In genomic region chr16:11181242-11181888, GRCh38 we compare ENCODE assay signal across 15 cellular contexts.
DNase-seq lines count a peak whose midpoint lies in the region; ATAC-seq and TF ChIP-seq lines count a peak whose summit lies in the region.
"Had no signal": no experiment of that assay in that cellular context is flagged by ENCODE, and none has a peak within 500 bp of the region (broad histone marks: within the 10 kb centered on the region; RNA-seq: fewer than 3 reads in every experiment).

No MANE protein-coding gene starts in this region.

- H3K4me3 ChIP-seq in DND-41 (ENCODE audit: low read depth in 1 of 2, low read length in 2 of 2) (no peak overlapping the region), GM23338 (no peak overlapping the region)
- H3K4me3 ChIP-seq: cardiac muscle cell, mucosa of descending colon, PC-9 had no signal

- H2AFZ ChIP-seq in DND-41 (ENCODE audit: low read depth, low read length) (no peak overlapping the region), GM23338 (no peak overlapping the region)
- H2AFZ ChIP-seq: PC-9 had no signal

- no peaks in the 10 kb centered on the region for H3F3A ChIP-seq in GM23338 (replicated peaks; ENCODE audit: low read depth)

- H3K4me2 ChIP-seq in DND-41 (ENCODE audit: insufficient read depth, low read length) (no peak overlapping the region), GM23338 (no peak overlapping the region)
- H3K4me2 ChIP-seq: PC-9 had no signal

- peaks cover 25% of the 10 kb centered on the region for H3K4me1 Mint-ChIP-seq in GM23338
- peaks cover 25% of the 10 kb centered on the region for H3K4me1 Mint-ChIP-seq in activated naive CD8-positive, alpha-beta T cell treated with anti-CD3 and anti-CD28 coated beads for 36 hours
- H3K4me1 Mint-ChIP-seq in neural crest cell = no peaks in the 10 kb centered on the region

- no peaks in the 10 kb centered on the region for H3K9me3 ChIP-seq in DND-41 (ENCODE audit: insufficient read depth, low read length, severe bottlenecking)
- H3K9me3 ChIP-seq: mucosa of descending colon had no signal

- H3K4me3 Mint-ChIP-seq in GM23338 (no peak overlapping the region), neural crest cell (no peak overlapping the region)
- no peak overlapping the region for H3K4me3 Mint-ChIP-seq in activated naive CD8-positive, alpha-beta T cell treated with anti-CD3 and anti-CD28 coated beads for 36 hours
- H3K4me3 Mint-ChIP-seq: activated naive CD4-positive, alpha-beta T cell treated with anti-CD3 and anti-CD28 coated beads, Interleukin-2, amount 50 U/mL, for 24 hours had no signal

- H3K9me3 Mint-ChIP-seq in GM23338 (no peaks in the 10 kb centered on the region), neural crest cell (no peaks in the 10 kb centered on the region)
- no peaks in the 10 kb centered on the region for H3K9me3 Mint-ChIP-seq in activated naive CD8-positive, alpha-beta T cell treated with anti-CD3 and anti-CD28 coated beads for 36 hours
- H3K9me3 Mint-ChIP-seq: activated naive CD4-positive, alpha-beta T cell treated with anti-CD3 and anti-CD28 coated beads, Interleukin-2, amount 50 U/mL, for 24 hours had no signal

- H3K27me3 ChIP-seq in DND-41 (ENCODE audit: insufficient read depth, low read length, poor library complexity) (no peaks in the 10 kb centered on the region), GM23338 (ENCODE audit: insufficient read depth) (no peaks in the 10 kb centered on the region)
- H3K27me3 ChIP-seq: cardiac muscle cell had no signal

- DNase-seq in DND-41 (no peak), GM23338 (ENCODE audit: low spot score) (no peak), neural crest cell (ENCODE audit: low read depth, low spot score) (no peak), NCI-H69 (lab: John Stamatoyannopoulos, UW) (no peak), GM19238 (ENCODE audit: insufficient read length, low spot score) (no peak)
- no peak for DNase-seq in activated naive CD8-positive, alpha-beta T cell treated with anti-CD3 and anti-CD28 coated beads for 36 hours
- DNase-seq: effector CD4-positive, alpha-beta T cell; left cardiac atrium; NCI-H1048; NCI-H526 treated with DMSO at 0.1 percent for 48 hours; PC-9 had no signal

- peaks cover 20% of the 10 kb centered on the region for H3K4me1 ChIP-seq in DND-41 (ENCODE audit: insufficient read depth, low read length)
- H3K4me1 ChIP-seq in GM23338 (ENCODE audit: insufficient read depth) = peaks cover 9% of the 10 kb centered on the region; the same call in 1 of the 2 replicates

- no peaks in the 10 kb centered on the region for H3K9me2 ChIP-seq in GM23338 (ENCODE audit: insufficient read depth)

- H3K27me3 Mint-ChIP-seq in GM23338 (ENCODE audit: insufficient read depth, low read depth, poor library complexity) (peaks cover 7% of the 10 kb centered on the region), neural crest cell (ENCODE audit: low read depth) (no peaks in the 10 kb centered on the region)
- no peaks in the 10 kb centered on the region for H3K27me3 Mint-ChIP-seq in activated naive CD8-positive, alpha-beta T cell treated with anti-CD3 and anti-CD28 coated beads for 36 hours
- H3K27me3 Mint-ChIP-seq: activated naive CD4-positive, alpha-beta T cell treated with anti-CD3 and anti-CD28 coated beads, Interleukin-2, amount 50 U/mL, for 24 hours had no signal

- TF ChIP-seq CTCF in DND-41 (IDR thresholded peaks at IDR 0.05; ENCODE audit: borderline replicate concordance, extremely low read depth, low read length, poor library complexity, severe bottlenecking) (no peak), GM23338 (conservative IDR thresholded peaks at IDR 0.05; ENCODE audit: low read depth in 2 of 2) (no peak), neural crest cell (conservative IDR thresholded peaks at IDR 0.05) (no peak)

- H3K27ac ChIP-seq in DND-41 (ENCODE audit: low read length) (peak overlapping the region; percentile 62), GM23338 (ENCODE audit: low read depth) (no peak overlapping the region)
- H3K27ac ChIP-seq: cardiac muscle cell, PC-9 had no signal

- no peak overlapping the region for H3K27ac Mint-ChIP-seq in GM23338
- H3K27ac Mint-ChIP-seq in activated naive CD8-positive, alpha-beta T cell treated with anti-CD3 and anti-CD28 coated beads for 36 hours = peak overlapping the region; percentile 48
- H3K27ac Mint-ChIP-seq in neural crest cell (ENCODE audit: unreplicated experiment) = peak overlapping the region; percentile 57

- H3K36me3 Mint-ChIP-seq in GM23338 (ENCODE audit: low read depth) (no peaks in the 10 kb centered on the region), neural crest cell (ENCODE audit: low read depth) (no peaks in the 10 kb centered on the region)
- H3K36me3 Mint-ChIP-seq in activated naive CD8-positive, alpha-beta T cell treated with anti-CD3 and anti-CD28 coated beads for 36 hours = peaks cover 2% of the 10 kb centered on the region

- H4K20me1 ChIP-seq in DND-41 (ENCODE audit: insufficient read depth, low read length) = no peaks in the 10 kb centered on the region
- no peaks in the 10 kb centered on the region for H4K20me1 ChIP-seq in GM23338 (replicated peaks; ENCODE audit: insufficient read depth)

- peaks cover 38% of the 10 kb centered on the region for H3K36me3 ChIP-seq in DND-41 (ENCODE audit: insufficient read depth, low read length)
- no peaks in the 10 kb centered on the region for H3K36me3 ChIP-seq in GM23338 (ENCODE audit: insufficient read depth)
- H3K36me3 ChIP-seq: cardiac muscle cell had no signal

- no peak for ATAC-seq in DND-41 (ENCODE audit: insufficient read depth, low read depth)
- peak; percentile 37 for ATAC-seq in GM23338
- ATAC-seq in GM19463 (IDR thresholded peaks at IDR 0.05; ENCODE audit: unreplicated experiment) = no peak

- 0 out of 2 replicates have a peak overlapping the region, but pooled peaks have one; percentile 23 for H3K9ac ChIP-seq in DND-41 (ENCODE audit: low read depth, low read length)

- no peaks in the 10 kb centered on the region for H3K79me2 ChIP-seq in DND-41 (ENCODE audit: insufficient read depth, low read length)
- no peaks in the 10 kb centered on the region for H3K79me2 ChIP-seq in GM23338 (replicated peaks; ENCODE audit: insufficient read depth)

TF ChIP-seq in GM23338, 12 proteins besides CTCF, POLR2A, EP300 and RAD21 (continues in another document):
- no peak for TF ChIP-seq ZNF114 (CRISPR knock-in tag; IDR thresholded peaks at IDR 0.05)
- TF ChIP-seq ZNF462 (CRISPR knock-in tag; IDR thresholded peaks at IDR 0.05) = no peak
- no peak for TF ChIP-seq EZH2 (IDR thresholded peaks at IDR 0.05; ENCODE audit: low read depth, unreplicated experiment)
- no peak for TF ChIP-seq NANOG (IDR thresholded peaks at IDR 0.05; ENCODE audit: borderline replicate concordance)
- TF ChIP-seq EZH2phosphoT487 (IDR thresholded peaks at IDR 0.05; ENCODE audit: unreplicated experiment) = no peak
